1 cellular context compared by ENCODE assay signal in genomic region chr2:3464401-3465005, GRCh38.
TF ChIP-seq lines count a peak whose summit lies in the region.

No MANE protein-coding gene starts in this region.

TF ChIP-seq in IMR-90, 13 proteins besides CTCF, POLR2A, EP300 and RAD21 (continued from another document):
- no peak for TF ChIP-seq MXI1 (IDR thresholded peaks at IDR 0.05; ENCODE audit: borderline replicate concordance, low read depth, low read length)
- TF ChIP-seq MAZ (IDR thresholded peaks at IDR 0.05; ENCODE audit: borderline replicate concordance, low read depth, low read length): no peak
- no peak for TF ChIP-seq NFE2L2 (IDR thresholded peaks at IDR 0.05; ENCODE audit: low read depth, low read length)
- no peak for TF ChIP-seq CEBPB (IDR thresholded peaks at IDR 0.05; ENCODE audit: low read depth, low read length)
- no peak for TF ChIP-seq BHLHE40 (IDR thresholded peaks at IDR 0.05; ENCODE audit: low read depth, low read length)
- no peak for TF ChIP-seq CHD1 (IDR thresholded peaks at IDR 0.05; ENCODE audit: low read depth, low read length)
- no peak for TF ChIP-seq ELK1 (IDR thresholded peaks at IDR 0.05; ENCODE audit: borderline replicate concordance, low read depth, low read length)
- no peak for TF ChIP-seq FOS (IDR thresholded peaks at IDR 0.05; ENCODE audit: low read depth, low read length)
- TF ChIP-seq MAFK (IDR thresholded peaks at IDR 0.05; ENCODE audit: low read depth, low read length): no peak
- no peak for TF ChIP-seq RCOR1 (IDR thresholded peaks at IDR 0.05; ENCODE audit: insufficient replicate concordance, low read length)
TF ChIP-seq in IMR-90: peak in this region for 0.
